In the genomic region with DNA sequence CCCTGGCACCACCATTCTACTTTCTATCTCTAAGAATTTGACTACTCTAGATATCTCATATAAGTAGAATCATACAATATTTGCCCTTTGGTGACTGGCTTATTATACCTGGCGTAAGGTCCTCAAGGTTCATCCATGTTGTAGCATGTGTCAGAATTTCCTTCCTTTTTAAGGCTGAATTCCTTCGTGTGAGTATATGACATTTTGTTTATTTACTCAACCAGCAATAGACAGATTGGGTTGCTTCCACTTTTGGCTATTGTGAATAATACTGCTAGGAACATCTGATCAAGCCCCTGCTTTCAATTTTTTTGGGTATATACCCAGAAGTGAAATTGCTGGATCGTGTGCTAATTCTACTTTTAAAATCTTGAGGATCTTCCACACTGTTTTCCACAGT, we compare ENCODE assay signal across 23 cellular contexts.
A peak's percentile ranks its signal among the peaks of the same experiment; 100 is the strongest.
DNase-seq lines count a peak whose midpoint lies in the region; ATAC-seq, FAIRE-seq and TF ChIP-seq lines count a peak whose summit lies in the region.
"Had no signal": no experiment of that assay in that cellular context is flagged by ENCODE, and none has a peak within 500 bp of the region (broad histone marks: within the 10 kb centered on the region; RNA-seq: fewer than 3 reads in every experiment).

No MANE protein-coding gene starts in this region.

- no peak overlapping the region for H3K4me3 Mint-ChIP-seq in activated CD8-positive, alpha-beta memory T cell treated with anti-CD3 and anti-CD28 coated beads, Interleukin-2, amount 10 ng/mL, durations not matched to agents 7 days and 5 days
- H3K4me3 Mint-ChIP-seq: B cell; CD4-positive, CD25-positive, alpha-beta regulatory T cell; CD8-positive, alpha-beta T cell had no signal

- no peak for TF ChIP-seq POLR2A in endothelial cell of umbilical vein (IDR thresholded peaks at IDR 0.05; ENCODE audit: low read depth, low read length)

- H3K27me3 ChIP-seq in endothelial cell of umbilical vein (ENCODE audit: control insufficient read depth in 2 of 2, insufficient read depth in 2 of 2, low read length in 2 of 2): no peaks in the 10 kb centered on the region
- H3K27me3 ChIP-seq: BLaER1 had no signal

- no TSS peak for BruUV-seq in endothelial cell of umbilical vein (replicated peaks; lab: Mats Ljungman, UMichigan)

- dilution Hi-C loops in endothelial cell of umbilical vein (cut with MboI; ENCODE audit: extremely low pct_ligation_motif_present, low sequenced_read_pairs): no loop called here

- peaks cover 4% of the 10 kb centered on the region for H3K36me3 Mint-ChIP-seq in activated CD8-positive, alpha-beta memory T cell treated with anti-CD3 and anti-CD28 coated beads, Interleukin-2, amount 10 ng/mL, durations not matched to agents 7 days and 5 days
- H3K36me3 Mint-ChIP-seq: CD4-positive, CD25-positive, alpha-beta regulatory T cell; CD8-positive, alpha-beta T cell had no signal

- H3K4me1 ChIP-seq in endothelial cell of umbilical vein (ENCODE audit: control insufficient read depth, extremely low read depth, insufficient read depth, low read length): peaks cover 35% of the 10 kb centered on the region

- H4K20me1 ChIP-seq in endothelial cell of umbilical vein (replicated peaks; ENCODE audit: control insufficient read depth, extremely low read depth, insufficient read depth, low read length): no peaks in the 10 kb centered on the region
- H4K20me1 ChIP-seq: BLaER1 had no signal

- peak overlapping the region; percentile 10 for H2AFZ ChIP-seq in endothelial cell of umbilical vein (ENCODE audit: low read depth, low read length)

- intact Hi-C loops in endothelial cell of umbilical vein (cut with micrococcal nuclease): loop anchor here (5.0 kb wide), 1 partner anchor 115 kb away; no protein-coding TSS in a partner anchor

- H3K27ac Mint-ChIP-seq in activated CD8-positive, alpha-beta memory T cell treated with anti-CD3 and anti-CD28 coated beads, Interleukin-2, amount 10 ng/mL, durations not matched to agents 7 days and 5 days: no peak overlapping the region
- H3K27ac Mint-ChIP-seq: B cell; CD4-positive, CD25-positive, alpha-beta regulatory T cell; CD8-positive, alpha-beta T cell had no signal

- peak; percentile 26 for FAIRE-seq in endothelial cell of umbilical vein (lab: Jason Lieb, UNC)
- FAIRE-seq: A204.1, GM12891, GM18507, H54 had no signal

- CTCF ChIA-PET in endothelial cell of umbilical vein (lab: Charles Lee): interaction anchor here (0.6 kb wide), 1 partner anchor 234 kb away, joined by 3 read pairs; no protein-coding TSS in a partner anchor
- CTCF ChIA-PET in activated CD8-positive, alpha-beta memory T cell treated with anti-CD3 and anti-CD28 coated beads, Interleukin-2, amount 10 ng/mL, durations not matched to agents 7 days and 5 days (lab: Charles Lee): no interaction called here

- H3K9me3 Mint-ChIP-seq in activated CD8-positive, alpha-beta memory T cell treated with anti-CD3 and anti-CD28 coated beads, Interleukin-2, amount 10 ng/mL, durations not matched to agents 7 days and 5 days (ENCODE audit: low read depth): peaks cover 2% of the 10 kb centered on the region

- ATAC-seq in left lobe of liver: no peak
- no peak for ATAC-seq in activated CD8-positive, alpha-beta memory T cell treated with anti-CD3 and anti-CD28 coated beads, Interleukin-2, amount 10 ng/mL, durations not matched to agents 7 days and 5 days
- ATAC-seq: CD8-positive, alpha-beta T cell had no signal

- POLR2A ChIA-PET in endothelial cell of umbilical vein (lab: Charles Lee): no interaction called here

- no peak overlapping the region for H3K9ac ChIP-seq in endothelial cell of umbilical vein (replicated peaks; ENCODE audit: extremely low read depth, insufficient read depth, low read length)
- H3K9ac ChIP-seq: BLaER1 had no signal

- DNase-seq in EH (ENCODE audit: low read depth) (peak; percentile 26), M059J (ENCODE audit: low read depth) (peak; percentile 67), endothelial cell of umbilical vein (ENCODE audit: low read depth, low spot score) (peak; percentile 18), left lobe of liver (ENCODE audit: low spot score) (no peak), NCI-H446 treated with DMSO at 0.1 percent for 48 hours (lab: John Stamatoyannopoulos, UW) (no peak)
- DNase-seq in activated CD8-positive, alpha-beta memory T cell treated with anti-CD3 and anti-CD28 coated beads, Interleukin-2, amount 10 ng/mL, durations not matched to agents 7 days and 5 days: no peak
- DNase-seq: Caco-2; CD4-positive, CD25-positive, alpha-beta regulatory T cell; CD8-positive, alpha-beta T cell; DMS153; DND-41; EL; GF-D8; GOT3 had no signal

- H3K4me3 ChIP-seq in endothelial cell of umbilical vein (replicated peaks in 1 of 3; ENCODE audit: insufficient read depth in 1 of 3, low read depth in 1 of 3, low read length in 3 of 3): no peak overlapping the region
- H3K4me3 ChIP-seq: BLaER1, HAP-1 had no signal

- no peak overlapping the region for H3K4me2 ChIP-seq in endothelial cell of umbilical vein (ENCODE audit: insufficient read depth, low read length)
- H3K4me2 ChIP-seq: BLaER1 had no signal

- H3K27me3 Mint-ChIP-seq in activated CD8-positive, alpha-beta memory T cell treated with anti-CD3 and anti-CD28 coated beads, Interleukin-2, amount 10 ng/mL, durations not matched to agents 7 days and 5 days: peaks cover 11% of the 10 kb centered on the region

- no peak overlapping the region for H3K27ac ChIP-seq in endothelial cell of umbilical vein (ENCODE audit: insufficient read depth, low read depth, low read length)
- H3K27ac ChIP-seq: 22Rv1, BLaER1, C4-2B had no signal

- H3K36me3 ChIP-seq in endothelial cell of umbilical vein (ENCODE audit: control insufficient read depth in 2 of 2, extremely low read depth in 1 of 2, insufficient read depth in 2 of 2, low read length in 2 of 2): no peaks in the 10 kb centered on the region
- H3K36me3 ChIP-seq: BLaER1, HAP-1 had no signal

- no peaks in the 10 kb centered on the region for H3K9me1 ChIP-seq in endothelial cell of umbilical vein (replicated peaks; ENCODE audit: control insufficient read depth, extremely low read depth, insufficient read depth, low read length)

- peaks cover 35% of the 10 kb centered on the region for H3K4me1 Mint-ChIP-seq in activated CD8-positive, alpha-beta memory T cell treated with anti-CD3 and anti-CD28 coated beads, Interleukin-2, amount 10 ng/mL, durations not matched to agents 7 days and 5 days

- no peaks in the 10 kb centered on the region for H3K79me2 ChIP-seq in endothelial cell of umbilical vein (ENCODE audit: control insufficient read depth, insufficient read depth, low read length)

- no peak for TF ChIP-seq CTCF in endothelial cell of umbilical vein (IDR thresholded peaks at IDR 0.05; ENCODE audit: extremely low read depth in 1 of 2, insufficient read depth in 1 of 2, low read depth in 1 of 2, low read length in 2 of 2)

- H3K9me3 ChIP-seq in endothelial cell of umbilical vein (replicated peaks; ENCODE audit: control insufficient read depth, insufficient read depth, low read length): no peaks in the 10 kb centered on the region
- H3K9me3 ChIP-seq: BLaER1, Caco-2, HAP-1 had no signal

TF ChIP-seq in endothelial cell of umbilical vein, 7 proteins besides CTCF, POLR2A, EP300 and RAD21:
- no peak for TF ChIP-seq POLR2AphosphoS5 (IDR thresholded peaks at IDR 0.05; ENCODE audit: insufficient read depth, low read depth, low read length)
- TF ChIP-seq FOS (IDR thresholded peaks at IDR 0.05; ENCODE audit: borderline replicate concordance, insufficient read depth, low read length): peak; percentile 17
- TF ChIP-seq JUN (IDR thresholded peaks at IDR 0.05; ENCODE audit: borderline replicate concordance, insufficient read depth, insufficient read length, low read depth): no peak
- no peak for TF ChIP-seq GATA2 (IDR thresholded peaks at IDR 0.05; ENCODE audit: insufficient read depth, insufficient read length, low read depth, low read length)

Comparison
In these comparisons a context has a peak if more than half of its experiments do, and no peak if none do; other contexts are left out.
1. DNase-seq: peak in EH (single experiment), M059J (single experiment) and endothelial cell of umbilical vein (single experiment); none in left lobe of liver (single experiment), NCI-H446 treated with DMSO at 0.1 percent for 48 hours (single experiment) and activated CD8-positive, alpha-beta memory T cell treated with anti-CD3 and anti-CD28 coated beads, Interleukin-2, amount 10 ng/mL, durations not matched to agents 7 days and 5 days (single experiment).